Comparison of ENCODE assay signal across 11 cellular contexts in genomic region chr1:23581219-23581618, GRCh38. TPM values are rescaled to one million over a fixed set of nuclear protein-coding genes. Genes with fewer than 3 reads are reported as not detected.
A peak's percentile ranks its signal among the peaks of the same experiment; 100 is the strongest.
DNase-seq lines count a peak whose midpoint lies in the region; ATAC-seq and TF ChIP-seq lines count a peak whose summit lies in the region.
"Had no signal": no experiment of that assay in that cellular context is flagged by ENCODE, and none has a peak within 500 bp of the region (broad histone marks: within the 10 kb centered on the region; RNA-seq: fewer than 3 reads in every experiment).

No MANE protein-coding gene starts in this region.

- CTCF ChIA-PET in naive thymus-derived CD4-positive, alpha-beta T cell (lab: Charles Lee), result interaction anchor here (0.6 to 1.3 kb wide), 6 partner anchors 9 to 336 kb away, joined by 3 to 5 read pairs (median 4); no protein-coding TSS in a partner anchor
- CTCF ChIA-PET in CD8-positive, alpha-beta T cell (lab: Charles Lee), result interaction anchor here (1.0 to 1.8 kb wide), 9 partner anchors 10 to 84 kb away, joined by 3 to 8 read pairs (median 6); no protein-coding TSS in a partner anchor

- no peaks in the 10 kb centered on the region for H3K36me3 ChIP-seq in naive thymus-derived CD4-positive, alpha-beta T cell (ENCODE audit: control insufficient read depth in 2 of 3, insufficient read depth in 3 of 3, low read length in 3 of 3)
- H3K36me3 ChIP-seq in CD8-positive, alpha-beta T cell (ENCODE audit: insufficient read depth, low read length), result no peaks in the 10 kb centered on the region

- POLR2A ChIA-PET in naive thymus-derived CD4-positive, alpha-beta T cell (lab: Charles Lee), result interaction anchor here (1.3 to 57.7 kb wide), 4 partner anchors 5 to 51 kb away, joined by 3 to 1267 read pairs (median 637); partner anchors contain the start of gene ID3
- POLR2A ChIA-PET in CD8-positive, alpha-beta T cell (lab: Charles Lee), result interaction anchor here (1.0 to 1.3 kb wide), 4 partner anchors 11 to 53 kb away, joined by 3 to 4 read pairs (median 3); no protein-coding TSS in a partner anchor

- H3K4me3 Mint-ChIP-seq in naive thymus-derived CD4-positive, alpha-beta T cell, result no peak overlapping the region
- H3K4me3 Mint-ChIP-seq in CD8-positive, alpha-beta T cell, result no peak overlapping the region
- H3K4me3 Mint-ChIP-seq in type B pancreatic cell, result no peak overlapping the region

- H3K4me1 Mint-ChIP-seq in naive thymus-derived CD4-positive, alpha-beta T cell, result peaks cover 7 to 50% (median 38%) of the 10 kb centered on the region in 7 donors
- H3K4me1 Mint-ChIP-seq in CD8-positive, alpha-beta T cell (ENCODE audit: low read depth), result peaks cover 40% of the 10 kb centered on the region
- peaks cover 35% of the 10 kb centered on the region for H3K4me1 Mint-ChIP-seq in type B pancreatic cell (ENCODE audit: unreplicated experiment)

- H3K27ac ChIP-seq in naive thymus-derived CD4-positive, alpha-beta T cell (ENCODE audit: low read depth, low read length), result no peak overlapping the region
- no peak overlapping the region for H3K27ac ChIP-seq in CD8-positive, alpha-beta T cell (ENCODE audit: low read depth, low read length)
- H3K27ac ChIP-seq: SK-N-MC had no signal

- no peak for TF ChIP-seq CTCF in CD8-positive, alpha-beta T cell (IDR thresholded peaks at IDR 0.05)
- TF ChIP-seq CTCF in type B pancreatic cell (conservative IDR thresholded peaks at IDR 0.05), result no peak

- peaks cover 6 to 29% of the 10 kb centered on the region in 2 donors for H3K4me1 ChIP-seq in naive thymus-derived CD4-positive, alpha-beta T cell (ENCODE audit: control insufficient read depth in 2 of 2, insufficient read depth in 2 of 2, low read length in 2 of 2)
- H3K4me1 ChIP-seq in CD8-positive, alpha-beta T cell (ENCODE audit: insufficient read depth, low read length), result peaks cover 36% of the 10 kb centered on the region

- intact Hi-C loops in naive thymus-derived CD4-positive, alpha-beta T cell (cut with micrococcal nuclease), result no loop called here
- intact Hi-C loops in CD8-positive, alpha-beta T cell (cut with DNase I, micrococcal nuclease), result no loop called here

- no peaks in the 10 kb centered on the region for H3K27me3 Mint-ChIP-seq in naive thymus-derived CD4-positive, alpha-beta T cell
- H3K27me3 Mint-ChIP-seq in CD8-positive, alpha-beta T cell (ENCODE audit: low read depth), result no peaks in the 10 kb centered on the region
- H3K27me3 Mint-ChIP-seq in type B pancreatic cell, result no peaks in the 10 kb centered on the region

- H3K9me3 Mint-ChIP-seq in naive thymus-derived CD4-positive, alpha-beta T cell, result no peaks in the 10 kb centered on the region
- no peaks in the 10 kb centered on the region for H3K9me3 Mint-ChIP-seq in CD8-positive, alpha-beta T cell
- no peaks in the 10 kb centered on the region for H3K9me3 Mint-ChIP-seq in type B pancreatic cell

- ATAC-seq in naive thymus-derived CD4-positive, alpha-beta T cell, result no peak
- no peak for ATAC-seq in CD8-positive, alpha-beta T cell
- no peak for ATAC-seq in HG02884 (IDR thresholded peaks at IDR 0.05; ENCODE audit: unreplicated experiment)

- DNase-seq in AG08395 (ENCODE audit: low spot score), result peak; percentile 42
- DNase-seq in SK-N-DZ (ENCODE audit: low spot score), result peak; percentile 72
- peak; percentile 48 for DNase-seq in fibroblast of peridontal ligament (ENCODE audit: extremely low read depth)
- DNase-seq in naive thymus-derived CD4-positive, alpha-beta T cell, result no peak
- no peak for DNase-seq in CD8-positive, alpha-beta T cell
- no peak for DNase-seq in type B pancreatic cell (ENCODE audit: extremely low spot score, unreplicated experiment)
- DNase-seq in NCI-H2081 treated with DMSO at 0.1 percent for 48 hours (lab: John Stamatoyannopoulos, UW), result no peak
- DNase-seq: activated CD8-positive, alpha-beta memory T cell treated with anti-CD3 and anti-CD28 coated beads, Interleukin-2, amount 50 U/mL, for 48 hours; effector CD8-positive, alpha-beta T cell had no signal

- H3K9me3 ChIP-seq in naive thymus-derived CD4-positive, alpha-beta T cell (ENCODE audit: control insufficient read depth in 2 of 3, low read length in 3 of 3), result no peaks in the 10 kb centered on the region
- H3K9me3 ChIP-seq in CD8-positive, alpha-beta T cell (ENCODE audit: low read length), result no peaks in the 10 kb centered on the region

- no peaks in the 10 kb centered on the region for H3K36me3 Mint-ChIP-seq in naive thymus-derived CD4-positive, alpha-beta T cell
- H3K36me3 Mint-ChIP-seq in CD8-positive, alpha-beta T cell, result no peaks in the 10 kb centered on the region
- no peaks in the 10 kb centered on the region for H3K36me3 Mint-ChIP-seq in type B pancreatic cell

- no peak overlapping the region for H3K4me3 ChIP-seq in naive thymus-derived CD4-positive, alpha-beta T cell (ENCODE audit: low read length)
- no peak overlapping the region for H3K4me3 ChIP-seq in CD8-positive, alpha-beta T cell (ENCODE audit: low read depth, low read length)
- H3K4me3 ChIP-seq: SK-N-MC had no signal

- peak overlapping the region in 5 of 9 donors; percentile 44 to 76 (median 62) for H3K27ac Mint-ChIP-seq in naive thymus-derived CD4-positive, alpha-beta T cell
- H3K27ac Mint-ChIP-seq in CD8-positive, alpha-beta T cell, result no peak overlapping the region
- no peak overlapping the region for H3K27ac Mint-ChIP-seq in type B pancreatic cell

- H3K27me3 ChIP-seq in naive thymus-derived CD4-positive, alpha-beta T cell (ENCODE audit: control insufficient read depth in 2 of 2, insufficient read depth in 2 of 2, low read length in 2 of 2), result no peaks in the 10 kb centered on the region
- no peaks in the 10 kb centered on the region for H3K27me3 ChIP-seq in CD8-positive, alpha-beta T cell (ENCODE audit: insufficient read depth, low read length)

RNA-seq across cellular contexts. Expression of gene ID3, which starts 21.9 kb away (rescaled TPM):
- polyA plus RNA-seq in SK-N-DZ (2014; cell fraction: cytosol; rRNA removed), result 79.5 and 102 TPM in 2 replicates
- polyA plus RNA-seq in SK-N-DZ (2014; cell fraction: nucleus; rRNA removed), result 83.1 and 85.5 TPM in 2 replicates
- total RNA-seq in naive thymus-derived CD4-positive, alpha-beta T cell, result 10 to 100 TPM; 14.8 to 89.4 (median 34.1) TPM
- 10 to 100 TPM; 13.0 to 28.3 TPM for polyA plus RNA-seq in naive thymus-derived CD4-positive, alpha-beta T cell
- 10 to 100 TPM; 44.2 to 48.1 TPM for total RNA-seq in CD8-positive, alpha-beta T cell
- 240 and 495 TPM in 2 replicates for total RNA-seq in type B pancreatic cell (ENCODE audit: low replicate concordance)

RNA-seq across cellular contexts. Expression of gene E2F2, which starts 50.2 kb away (rescaled TPM):
- polyA plus RNA-seq in SK-N-DZ (2014; cell fraction: cytosol; rRNA removed), result 26.6 and 31.0 TPM in 2 replicates
- 19.0 and 22.7 TPM in 2 replicates for polyA plus RNA-seq in SK-N-DZ (2014; cell fraction: nucleus; rRNA removed)
- total RNA-seq in naive thymus-derived CD4-positive, alpha-beta T cell, result 10 to 100 TPM in 1 of 5 experiments, 1 to 10 TPM in 1, under 1 TPM in 2, not detected in 1; 0.14 to 65.7 (median 2.5) TPM
- not detected for polyA plus RNA-seq in naive thymus-derived CD4-positive, alpha-beta T cell
- total RNA-seq in CD8-positive, alpha-beta T cell, result under 1 TPM; 0.19 to 0.38 TPM
- total RNA-seq in type B pancreatic cell (ENCODE audit: low replicate concordance), result 8.4 and 9.4 TPM in 2 replicates

Comparison
In these comparisons a context has a peak if more than half of its experiments do, and no peak if none do; other contexts are left out.
1. DNase-seq: peak in AG08395 (single experiment), SK-N-DZ (single experiment) and fibroblast of peridontal ligament (single experiment); none in naive thymus-derived CD4-positive, alpha-beta T cell (0 of 9), CD8-positive, alpha-beta T cell (0 of 7), type B pancreatic cell (single experiment) and NCI-H2081 treated with DMSO at 0.1 percent for 48 hours (single experiment).
2. H3K27ac Mint-ChIP-seq: peak in naive thymus-derived CD4-positive, alpha-beta T cell (5 of 9); none in CD8-positive, alpha-beta T cell (single experiment) and type B pancreatic cell (single experiment).